9 cellular contexts compared by ENCODE assay signal in the genomic region with DNA sequence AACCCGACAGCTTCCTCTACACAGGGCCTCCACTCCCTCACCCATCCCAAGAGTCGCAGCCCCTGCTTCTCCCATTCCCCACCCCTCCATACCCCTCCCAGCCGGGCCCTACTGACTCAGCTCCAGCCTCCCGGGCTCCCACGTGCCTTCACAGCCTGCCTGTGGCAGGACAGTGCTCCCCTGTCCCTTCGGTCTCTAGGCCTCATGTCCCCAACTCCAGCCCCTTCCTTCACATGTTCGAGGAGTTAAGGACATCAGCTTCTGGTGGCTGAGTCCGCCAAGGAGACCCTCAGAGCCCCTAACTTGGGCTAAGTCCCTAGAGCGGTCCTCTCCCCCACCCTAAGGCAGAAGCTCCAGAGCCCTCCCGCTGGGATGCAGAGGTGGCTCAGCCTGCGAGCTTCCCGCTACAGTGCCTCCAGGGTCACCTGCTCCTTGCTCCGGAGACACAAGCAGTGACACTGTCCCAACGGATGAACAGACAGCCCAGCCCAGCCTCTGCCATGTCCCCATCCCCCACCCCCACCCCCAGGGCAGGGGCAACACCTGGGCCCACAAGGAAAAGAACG. TPM values are rescaled to one million over a fixed set of nuclear protein-coding genes. Genes with fewer than 3 reads are reported as not detected.
DNase-seq lines count a peak whose midpoint lies in the region; ATAC-seq and TF ChIP-seq lines count a peak whose summit lies in the region.
"Had no signal": no experiment of that assay in that cellular context is flagged by ENCODE, and none has a peak within 500 bp of the region (broad histone marks: within the 10 kb centered on the region; RNA-seq: fewer than 3 reads in every experiment).

No MANE protein-coding gene starts in this region.

- no peak overlapping the region; the same call in 1 of the 2 replicates for H3K9ac ChIP-seq in PC-3 (ENCODE audit: low read length)

- no peak for TF ChIP-seq CTCF in PC-3 (conservative IDR thresholded peaks at IDR 0.05; ENCODE audit: low read depth, low read length)
- TF ChIP-seq CTCF in esophagus muscularis mucosa (IDR thresholded peaks at IDR 0.05) = no peak
- no peak for TF ChIP-seq CTCF in osteocyte (IDR thresholded peaks at IDR 0.05)

- CTCF ChIA-PET in CD4-positive, alpha-beta memory T cell (lab: Charles Lee; ENCODE audit: partially characterized antibody) = interaction anchor here (0.9 to 2.2 kb wide), 3 partner anchors 41 to 349 kb away, joined by 3 to 5 read pairs (median 3); no protein-coding TSS in a partner anchor
- CTCF ChIA-PET in PC-3 (lab: Charles Lee) = no interaction called here

- ATAC-seq in PC-3 (no peak), GM21529 (IDR thresholded peaks at IDR 0.05; ENCODE audit: unreplicated experiment) (no peak)

- no peaks in the 10 kb centered on the region for H3K9me2 ChIP-seq in PC-3 (replicated peaks; ENCODE audit: low read length)

- no peaks in the 10 kb centered on the region for H3K9me3 ChIP-seq in CD4-positive, alpha-beta memory T cell (ENCODE audit: control insufficient read depth in 1 of 2, low read length in 2 of 2)
- H3K9me3 ChIP-seq in PC-3 (ENCODE audit: low read length) (no peaks in the 10 kb centered on the region), esophagus muscularis mucosa (no peaks in the 10 kb centered on the region)

- POLR2A ChIA-PET in CD4-positive, alpha-beta memory T cell (lab: Charles Lee; ENCODE audit: partially characterized antibody) = interaction anchor here (1.3 to 1.8 kb wide), 2 partner anchors 21 to 80 kb away, joined by 3 to 5 read pairs; partner anchors contain the start of genes ABCF2 and GBX1
- POLR2A ChIA-PET in PC-3 (lab: Charles Lee; ENCODE audit: unreplicated experiment) = no interaction called here

- intact Hi-C loops in CD4-positive, alpha-beta memory T cell (cut with micrococcal nuclease) = loop anchor here (5.0 kb wide), 1 partner anchor 40 kb away; no protein-coding TSS in a partner anchor
- intact Hi-C loops in PC-3 (cut with micrococcal nuclease) = loop anchor here (5.0 kb wide), 1 partner anchor 55 kb away; no protein-coding TSS in a partner anchor
- intact Hi-C loops in esophagus muscularis mucosa (cut with DNase I) = loop anchor here (10.0 kb wide), 1 partner anchor 123 kb away; no protein-coding TSS in a partner anchor

- H3K9me3 Mint-ChIP-seq in CD4-positive, alpha-beta memory T cell = no peaks in the 10 kb centered on the region
- no peaks in the 10 kb centered on the region for H3K9me3 Mint-ChIP-seq in osteocyte (ENCODE audit: unreplicated experiment)

- no peak for TF ChIP-seq POLR2A in esophagus muscularis mucosa (IDR thresholded peaks at IDR 0.05; ENCODE audit: low read depth)

- no peaks in the 10 kb centered on the region for H3K36me3 Mint-ChIP-seq in CD4-positive, alpha-beta memory T cell
- no peaks in the 10 kb centered on the region for H3K36me3 Mint-ChIP-seq in osteocyte (ENCODE audit: unreplicated experiment)

- H3K4me1 ChIP-seq in CD4-positive, alpha-beta memory T cell (ENCODE audit: insufficient read depth, low read length) = peaks cover 65% of the 10 kb centered on the region
- peaks cover 4% of the 10 kb centered on the region for H3K4me1 ChIP-seq in PC-3 (ENCODE audit: insufficient read depth, low read length)
- peaks cover 78 to 92% (median 91%) of the 10 kb centered on the region in 4 donors for H3K4me1 ChIP-seq in esophagus muscularis mucosa

- H3K27me3 ChIP-seq in CD4-positive, alpha-beta memory T cell (ENCODE audit: insufficient read depth, low read length) = peaks cover 36% of the 10 kb centered on the region
- no peaks in the 10 kb centered on the region for H3K27me3 ChIP-seq in PC-3 (ENCODE audit: low read length)
- peaks cover 0 to 12% (median 0%) of the 10 kb centered on the region in 4 donors for H3K27me3 ChIP-seq in esophagus muscularis mucosa

- TF ChIP-seq EP300 in esophagus muscularis mucosa (IDR thresholded peaks at IDR 0.05) = no peak

- no TSS peak for BruUV-seq in PC-3 (replicated peaks; lab: Mats Ljungman, UMichigan)

- no peaks in the 10 kb centered on the region for H3K79me2 ChIP-seq in PC-3 (ENCODE audit: low read length)

- no peak for DNase-seq in CD4-positive, alpha-beta memory T cell
- DNase-seq in PC-3 (no peak), esophagus muscularis mucosa (ENCODE audit: extremely low spot score) (no peak), osteocyte (ENCODE audit: extremely low spot score, unreplicated experiment) (no peak), hippocampal formation (lab: John Stamatoyannopoulos, UW) (no peak), NCI-H2196 treated with DMSO at 0.1 percent for 48 hours (lab: John Stamatoyannopoulos, UW; ENCODE audit: unreplicated experiment) (no peak)
- no peak for DNase-seq in activated CD4-positive, alpha-beta T cell treated with anti-CD3 and anti-CD28 coated beads for 48 hours

- no peaks in the 10 kb centered on the region for H3K36me3 ChIP-seq in CD4-positive, alpha-beta memory T cell (ENCODE audit: insufficient read depth, low read length)
- H3K36me3 ChIP-seq in PC-3 (ENCODE audit: low read depth, low read length) = no peaks in the 10 kb centered on the region
- H3K36me3 ChIP-seq in esophagus muscularis mucosa = peaks cover 0 to 3% (median under 1%) of the 10 kb centered on the region in 4 donors

- peak overlapping the region; percentile 99 for H3K4me2 ChIP-seq in PC-3 (ENCODE audit: low read length)

- H3K27ac Mint-ChIP-seq in CD4-positive, alpha-beta memory T cell = peak overlapping the region in 1 of 7 donors; percentile 60
- peak overlapping the region; percentile 99 for H3K27ac Mint-ChIP-seq in osteocyte (ENCODE audit: unreplicated experiment)

- peak overlapping the region; percentile 86 for H2AFZ ChIP-seq in PC-3 (ENCODE audit: low read length)

- H3K27me3 Mint-ChIP-seq in CD4-positive, alpha-beta memory T cell = peaks cover 24 to 36% of the 10 kb centered on the region in 2 donors
- H3K27me3 Mint-ChIP-seq in osteocyte (ENCODE audit: unreplicated experiment) = no peaks in the 10 kb centered on the region

- H3F3A ChIP-seq in PC-3 (ENCODE audit: low read length, unreplicated experiment) = no peaks in the 10 kb centered on the region

- 4% methylated on average over 9 of the region's 15 CpGs for WGBS in esophagus muscularis mucosa

- H3K4me3 ChIP-seq in CD4-positive, alpha-beta memory T cell (ENCODE audit: low read length in 2 of 2) = peak overlapping the region in 1 of 2 donors; percentile 24
- H3K4me3 ChIP-seq in PC-3 (ENCODE audit: low read length) (peak overlapping the region; percentile 77), esophagus muscularis mucosa (peak overlapping the region; percentile 64 to 81 (median 72))

- peaks cover 30 to 75% (median 46%) of the 10 kb centered on the region in 4 donors for H3K4me1 Mint-ChIP-seq in CD4-positive, alpha-beta memory T cell
- peaks cover 65% of the 10 kb centered on the region for H3K4me1 Mint-ChIP-seq in osteocyte (ENCODE audit: unreplicated experiment)

- no peaks in the 10 kb centered on the region for H4K20me1 ChIP-seq in PC-3 (ENCODE audit: low read length)

- H3K4me3 Mint-ChIP-seq in CD4-positive, alpha-beta memory T cell = peak overlapping the region; percentile 66 to 79 (median 75)
- peak overlapping the region; percentile 100 for H3K4me3 Mint-ChIP-seq in osteocyte (ENCODE audit: unreplicated experiment)

- H3K27ac ChIP-seq in CD4-positive, alpha-beta memory T cell (ENCODE audit: low read depth, low read length) = no peak overlapping the region
- no peak overlapping the region for H3K27ac ChIP-seq in PC-3 (ENCODE audit: low read length)
- H3K27ac ChIP-seq in esophagus muscularis mucosa (replicated peaks in 1 of 4) = peak overlapping the region; percentile 91 to 97 (median 94)

RNA-seq across cellular contexts. Expression of gene SMARCD3, which starts 0.8 kb away (rescaled TPM):
- 1 to 10 TPM; 4.0 to 5.2 TPM for total RNA-seq in CD4-positive, alpha-beta memory T cell
- 1 to 10 TPM; 4.6 TPM for polyA plus RNA-seq in CD4-positive, alpha-beta memory T cell
- total RNA-seq in PC-3 (2014; rRNA removed) (8.6 and 9.1 TPM in 2 replicates), esophagus muscularis mucosa (10 to 100 TPM; 25.3 to 43.4 (median 40.6) TPM), osteocyte (88.7 and 96.9 TPM in 2 replicates)

RNA-seq across cellular contexts. Expression of gene CHPF2, which starts 15.4 kb away (rescaled TPM):
- 10 to 100 TPM; 52.2 to 52.3 TPM for total RNA-seq in CD4-positive, alpha-beta memory T cell
- polyA plus RNA-seq in CD4-positive, alpha-beta memory T cell = 10 to 100 TPM; 25.3 to 28.6 TPM
- total RNA-seq in PC-3 (2014; rRNA removed) = 30.1 and 36.5 TPM in 2 replicates
- 10 to 100 TPM; 23.7 to 39.4 (median 26.8) TPM for total RNA-seq in esophagus muscularis mucosa
- total RNA-seq in osteocyte = 89.5 and 93.2 TPM in 2 replicates

RNA-seq across cellular contexts. Expression of gene ABCF2, which starts 20.7 kb away (rescaled TPM):
- total RNA-seq in CD4-positive, alpha-beta memory T cell = 10 to 100 TPM; 31.4 to 35.7 TPM
- polyA plus RNA-seq in CD4-positive, alpha-beta memory T cell = 10 to 100 TPM; 33.0 to 37.3 TPM
- 55.5 and 75.0 TPM in 2 replicates for total RNA-seq in PC-3 (2014; rRNA removed)
- total RNA-seq in esophagus muscularis mucosa = 10 to 100 TPM; 33.8 to 53.2 (median 39.0) TPM
- total RNA-seq in osteocyte = 43.9 and 47.5 TPM in 2 replicates

RNA-seq across cellular contexts. Expression of gene H2BK1, which starts 37.4 kb away (rescaled TPM):
- 1 to 10 TPM; 4.9 to 6.9 TPM for total RNA-seq in CD4-positive, alpha-beta memory T cell
- not detected for polyA plus RNA-seq in CD4-positive, alpha-beta memory T cell
- total RNA-seq in PC-3 (2014; rRNA removed) (not detected in 2 replicates), esophagus muscularis mucosa (not detected), osteocyte (1.1 TPM in 1 of 2 replicates, not detected in the other)
- polyA plus RNA-seq: adipose tissue had no signal

Comparison
In these comparisons a context has a peak if more than half of its experiments do, and no peak if none do; other contexts are left out.
1. H3K27ac ChIP-seq: peak in esophagus muscularis mucosa (4 of 4); none in CD4-positive, alpha-beta memory T cell (single experiment) and PC-3 (single experiment).